Comparison of ENCODE assay signal across 9 cellular contexts in the genomic region with DNA sequence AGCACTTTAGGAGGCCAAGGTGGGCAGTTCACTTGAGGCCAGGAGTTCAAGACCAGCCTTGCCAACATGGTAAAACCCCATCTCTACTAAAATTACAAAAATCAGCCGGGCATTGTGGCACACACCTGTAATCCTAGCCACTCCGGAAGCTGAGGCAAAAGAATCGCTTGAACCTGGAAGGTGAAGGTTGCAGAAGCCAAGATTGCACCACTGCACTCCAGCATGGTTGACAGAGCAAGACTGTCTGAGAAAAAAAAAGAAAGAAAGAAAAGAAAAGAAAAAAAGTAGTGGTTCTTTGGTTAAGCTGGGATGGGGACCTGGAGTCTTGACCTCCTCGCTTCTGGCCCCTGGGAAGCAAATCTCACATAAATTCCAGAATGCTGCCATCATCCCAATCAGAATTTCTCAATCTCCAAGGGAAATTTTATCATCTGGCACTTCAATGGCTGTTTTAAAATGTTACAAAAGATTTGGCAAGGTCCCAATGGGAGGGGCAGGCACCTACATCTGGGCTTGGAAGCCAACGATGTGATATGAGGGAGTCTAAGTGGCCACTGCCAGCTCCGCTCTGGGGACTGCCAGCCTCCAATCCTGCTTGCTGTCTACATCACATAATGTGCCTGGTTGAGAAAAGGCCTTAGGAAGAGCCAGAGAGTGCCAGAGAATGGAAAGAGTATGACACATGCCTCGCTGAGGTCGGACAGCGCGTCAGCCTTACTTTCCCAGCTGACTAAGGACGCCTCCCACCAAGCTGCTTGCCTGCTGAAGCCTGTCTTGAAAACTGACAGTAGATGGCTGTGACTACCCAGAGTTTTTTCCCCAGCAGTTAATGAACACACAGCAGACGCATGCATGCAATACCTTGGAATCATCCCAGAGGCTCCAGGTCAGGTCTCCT. TPM values are rescaled to one million over a fixed set of nuclear protein-coding genes. Genes with fewer than 3 reads are reported as not detected.
DNase-seq lines count a peak whose midpoint lies in the region; ATAC-seq, FAIRE-seq and TF ChIP-seq lines count a peak whose summit lies in the region.
"Had no signal": no experiment of that assay in that cellular context is flagged by ENCODE, and none has a peak within 500 bp of the region (broad histone marks: within the 10 kb centered on the region; RNA-seq: fewer than 3 reads in every experiment).

No MANE protein-coding gene starts in this region.

- H3K36me3 ChIP-seq in adipocyte (ENCODE audit: control insufficient read depth, insufficient read depth, low read length, severe bottlenecking) (no peaks in the 10 kb centered on the region), keratinocyte (ENCODE audit: control insufficient read depth in 2 of 2, extremely low read depth in 1 of 2, insufficient read depth in 2 of 2, low read length in 2 of 2) (no peaks in the 10 kb centered on the region), stomach smooth muscle (ENCODE audit: control insufficient read depth in 2 of 2, insufficient read depth in 2 of 2, low read length in 2 of 2) (no peaks in the 10 kb centered on the region)

- H3K27me3 ChIP-seq in adipocyte (replicated peaks; ENCODE audit: control insufficient read depth, insufficient read depth, low read length) (peaks cover 3% of the 10 kb centered on the region), keratinocyte (ENCODE audit: control insufficient read depth, extremely low read depth, insufficient read depth, low read length) (no peaks in the 10 kb centered on the region), stomach smooth muscle (ENCODE audit: control insufficient read depth in 1 of 2, insufficient read depth in 2 of 2, low read length in 2 of 2) (no peaks in the 10 kb centered on the region)

- no peaks in the 10 kb centered on the region for H4K20me1 ChIP-seq in keratinocyte (ENCODE audit: control insufficient read depth, extremely low read depth, insufficient read depth, low read length)

- peak; percentile 11 to 55 (median 29) for TF ChIP-seq CTCF in keratinocyte (optimal IDR thresholded peaks at IDR 0.05 in 1 of 3, IDR thresholded peaks at IDR 0.05 in 1 of 3, conservative IDR thresholded peaks at IDR 0.05 in 1 of 3; ENCODE audit: extremely low read depth in 1 of 3, insufficient read depth in 2 of 3, low read length in 3 of 3)

- H3K9ac ChIP-seq in adipocyte (ENCODE audit: low read length) (peak overlapping the region; percentile 76), keratinocyte (ENCODE audit: control insufficient read depth, extremely low read depth, insufficient read depth, low read length) (peak overlapping the region; percentile 74), stomach smooth muscle (ENCODE audit: low read length in 2 of 2) (peak overlapping the region in 1 of 2 donors; percentile 29)

- no peaks in the 10 kb centered on the region for H3K79me2 ChIP-seq in keratinocyte (ENCODE audit: control insufficient read depth, insufficient read depth, low read length)

- H2AFZ ChIP-seq in keratinocyte (ENCODE audit: control insufficient read depth, low read length): peak overlapping the region; percentile 74

- peak overlapping the region; percentile 67 for H3K4me2 ChIP-seq in keratinocyte (ENCODE audit: control insufficient read depth, extremely low read depth, insufficient read depth, low read depth, low read length)

- DNase-seq in HK-2 (ENCODE audit: unreplicated experiment): peak; percentile 96
- peak; percentile 92 for DNase-seq in adipocyte (ENCODE audit: low read depth)
- DNase-seq in keratinocyte (ENCODE audit: low read depth, low spot score): peak; percentile 80
- no peak for DNase-seq in activated CD8-positive, alpha-beta memory T cell treated with anti-CD3 and anti-CD28 coated beads, Interleukin-2, amount 50 U/mL, for 48 hours
- DNase-seq in mesenteric fat pad (ENCODE audit: low spot score): no peak

- H3K9me3 ChIP-seq in adipocyte (ENCODE audit: control insufficient read depth, low read length) (no peaks in the 10 kb centered on the region), keratinocyte (ENCODE audit: control insufficient read depth, low read depth, low read length) (no peaks in the 10 kb centered on the region), stomach smooth muscle (ENCODE audit: control insufficient read depth in 2 of 2, low read length in 2 of 2) (no peaks in the 10 kb centered on the region)

- H3K4me3 ChIP-seq in adipocyte (ENCODE audit: low read length) (peak overlapping the region; percentile 58), keratinocyte (ENCODE audit: control insufficient read depth in 2 of 3, extremely low read depth in 1 of 3, insufficient read depth in 2 of 3, low read depth in 1 of 3, low read length in 3 of 3) (peak overlapping the region in 1 of 3 experiments; percentile 39), stomach smooth muscle (ENCODE audit: low read length in 2 of 2) (peak overlapping the region; percentile 29 to 41)

- dilution Hi-C loops in keratinocyte (cut with MboI; ENCODE audit: extremely low pct_ligation_motif_present, low sequenced_read_pairs): no loop called here

- FAIRE-seq in keratinocyte (lab: Jason Lieb, UNC): peak; percentile 94
- FAIRE-seq: H1 had no signal

- ATAC-seq in GM18909 (IDR thresholded peaks at IDR 0.05; ENCODE audit: poor library complexity, unreplicated experiment) (no peak), GM19324 (IDR thresholded peaks at IDR 0.05; ENCODE audit: low FRiP score, unreplicated experiment) (no peak)

- peaks cover 26% of the 10 kb centered on the region for H3K4me1 ChIP-seq in adipocyte (ENCODE audit: control insufficient read depth, insufficient read depth, low read length)
- peaks cover 27% of the 10 kb centered on the region for H3K4me1 ChIP-seq in keratinocyte (ENCODE audit: control insufficient read depth, extremely low read depth, insufficient read depth, low read length)
- peaks cover 16% of the 10 kb centered on the region for H3K4me1 ChIP-seq in stomach smooth muscle (ENCODE audit: control insufficient read depth, insufficient read depth, low read length)

- no peaks in the 10 kb centered on the region for H3K9me1 ChIP-seq in keratinocyte (ENCODE audit: control insufficient read depth, extremely low read depth, insufficient read depth, low read length)

- H3K27ac ChIP-seq in keratinocyte (ENCODE audit: control insufficient read depth, insufficient read depth, low read length) (peak overlapping the region; percentile 94), stomach smooth muscle (ENCODE audit: low read length) (peak overlapping the region; percentile 41)

RNA-seq across cellular contexts. Expression of gene SRP9, which starts 42.1 kb away (rescaled TPM):
- 220 to 441 TPM (median 254 TPM) in 3 replicates for polyA plus RNA-seq in keratinocyte
- polyA plus RNA-seq in keratinocyte (2011; ENCODE audit: low read depth): 51.0 TPM
- 220 and 427 TPM in 2 replicates for polyA plus RNA-seq in keratinocyte (2011; cell fraction: cytosol; rRNA removed)
- polyA plus RNA-seq in keratinocyte (2011; cell fraction: nucleus; rRNA removed): 101 and 152 TPM in 2 replicates
- polyA plus RNA-seq in keratinocyte (2012; ENCODE audit: low replicate concordance): 135 and 194 TPM in 2 replicates
- 44.3 to 91.9 TPM (median 51.3 TPM) in 3 replicates for polyA minus RNA-seq in keratinocyte
- polyA minus RNA-seq in keratinocyte (2011; cell fraction: cytosol; rRNA and poly(A)+ RNA removed): 143 TPM
- polyA minus RNA-seq in keratinocyte (2011; cell fraction: nucleus; rRNA and poly(A)+ RNA removed): 17.2 and 28.7 TPM in 2 replicates
- total RNA-seq in mesenteric fat pad: 125 TPM

Comparison
In these comparisons a context has a peak if more than half of its experiments do, and no peak if none do; other contexts are left out.
1. DNase-seq: peak in HK-2 (single experiment), adipocyte (single experiment) and keratinocyte (single experiment); none in activated CD8-positive, alpha-beta memory T cell treated with anti-CD3 and anti-CD28 coated beads, Interleukin-2, amount 50 U/mL, for 48 hours (single experiment) and mesenteric fat pad (single experiment).